14 cellular contexts compared by ENCODE assay signal in genomic region chr7:2096692-2097380, GRCh38.
"Had no signal": no experiment of that assay in that cellular context is flagged by ENCODE, and none has a peak within 500 bp of the region (broad histone marks: within the 10 kb centered on the region; RNA-seq: fewer than 3 reads in every experiment).

No MANE protein-coding gene starts in this region.

- H2AFZ ChIP-seq: hepatocyte, parathyroid adenoma had no signal

- DNase-seq: activated CD4-positive, alpha-beta T cell treated with anti-CD3 and anti-CD28 coated beads, Interleukin-2, amount 50 U/mL, for 48 hours; activated CD8-positive, alpha-beta memory T cell treated with anti-CD3 and anti-CD28 coated beads, Interleukin-2, amount 10 ng/mL, durations not matched to agents 7 days and 5 days; activated effector memory CD4-positive, alpha-beta T cell treated with Interleukin-2 at 50 U/mL for 16 hours; activated naive CD4-positive, alpha-beta T cell treated with anti-CD3 and anti-CD28 coated beads, Interleukin-2, amount 50 U/mL, for 16 hours; activated T-cell treated with anti-CD3 and anti-CD28 coated beads, Interleukin-2, amount 50 U/mL, for 24 hours; kidney; left ventricle myocardium superior; stimulated activated CD4-positive, alpha-beta T cell treated with anti-CD3 and anti-CD28 coated beads, Interleukin-2, amount 100 ng/mL, for 48 hours; T-helper 9 cell had no signal

- H3K9me3 Mint-ChIP-seq: activated T-cell treated with anti-CD3 and anti-CD28 coated beads, Interleukin-2, amount 50 U/mL, for 24 hours had no signal

- H3K27me3 ChIP-seq: esophagus muscularis mucosa, hepatocyte, neutrophil had no signal

- H3K36me3 Mint-ChIP-seq: activated CD8-positive, alpha-beta memory T cell treated with anti-CD3 and anti-CD28 coated beads, Interleukin-2, amount 10 ng/mL, durations not matched to agents 7 days and 5 days had no signal

- H3K27ac Mint-ChIP-seq: activated CD8-positive, alpha-beta memory T cell treated with anti-CD3 and anti-CD28 coated beads, Interleukin-2, amount 10 ng/mL, durations not matched to agents 7 days and 5 days; activated T-cell treated with anti-CD3 and anti-CD28 coated beads, Interleukin-2, amount 50 U/mL, for 24 hours; type B pancreatic cell had no signal

- H3K4me2 ChIP-seq: hepatocyte had no signal

- ATAC-seq: activated CD8-positive, alpha-beta memory T cell treated with anti-CD3 and anti-CD28 coated beads, Interleukin-2, amount 10 ng/mL, durations not matched to agents 7 days and 5 days; left ventricle myocardium superior had no signal

- H3K27me3 Mint-ChIP-seq: activated CD8-positive, alpha-beta memory T cell treated with anti-CD3 and anti-CD28 coated beads, Interleukin-2, amount 10 ng/mL, durations not matched to agents 7 days and 5 days; activated T-cell treated with anti-CD3 and anti-CD28 coated beads, Interleukin-2, amount 50 U/mL, for 24 hours; type B pancreatic cell had no signal

- H3K9ac ChIP-seq: parathyroid adenoma had no signal

- H3K27ac ChIP-seq: esophagus muscularis mucosa, hepatocyte, neutrophil, parathyroid adenoma had no signal

- H3K79me2 ChIP-seq: hepatocyte, parathyroid adenoma had no signal

- H3K4me3 Mint-ChIP-seq: activated CD8-positive, alpha-beta memory T cell treated with anti-CD3 and anti-CD28 coated beads, Interleukin-2, amount 10 ng/mL, durations not matched to agents 7 days and 5 days; activated T-cell treated with anti-CD3 and anti-CD28 coated beads, Interleukin-2, amount 50 U/mL, for 24 hours; type B pancreatic cell had no signal

- H3K4me1 ChIP-seq: parathyroid adenoma had no signal

- H3K9me3 ChIP-seq: esophagus muscularis mucosa, neutrophil had no signal
